In the genomic region with DNA sequence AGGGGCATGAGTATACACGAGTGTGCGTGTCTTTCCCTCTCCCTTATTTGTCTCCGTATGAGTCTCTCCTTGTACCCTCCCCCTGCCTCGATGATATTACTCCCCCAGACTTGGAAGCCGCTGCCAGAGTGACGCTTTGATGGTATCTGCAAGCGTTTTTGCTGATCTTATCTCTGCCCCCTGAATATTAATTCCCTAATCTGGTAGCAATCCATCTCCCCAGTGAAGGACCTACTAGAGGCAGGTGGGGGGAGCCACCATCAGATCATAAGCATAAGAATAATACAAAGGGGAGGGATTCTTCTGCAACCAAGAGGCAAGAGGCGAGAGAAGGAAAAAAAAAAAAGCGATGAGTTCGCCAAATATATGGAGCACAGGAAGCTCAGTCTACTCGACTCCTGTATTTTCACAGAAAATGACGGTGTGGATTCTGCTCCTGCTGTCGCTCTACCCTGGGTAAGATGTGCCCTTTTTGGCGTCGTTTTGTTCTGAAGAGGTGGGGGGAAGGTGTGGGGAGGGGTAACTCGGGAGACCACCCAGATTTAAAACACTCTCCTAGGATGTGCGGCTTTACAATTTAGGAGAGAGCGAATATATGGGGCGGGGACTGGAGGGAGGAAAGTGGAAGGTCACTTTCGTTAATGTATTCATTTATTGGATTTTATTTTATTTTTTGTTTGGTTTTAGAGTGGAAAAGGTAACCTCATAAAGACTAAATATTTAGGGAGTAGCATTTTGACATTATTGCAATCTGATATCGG, we compare ENCODE assay signal across 1 cellular context.
TF ChIP-seq lines count a peak whose summit lies in the region.

Gene GABRG2, plus strand, starts transcription at position 123 of the 761 bp plus-strand sequence. Its CDS starts 227 bp downstream, at position 350.

TF ChIP-seq in GM23338, 12 proteins besides CTCF, POLR2A, EP300 and RAD21 (continued from another document):
- TF ChIP-seq, protein P1, sequence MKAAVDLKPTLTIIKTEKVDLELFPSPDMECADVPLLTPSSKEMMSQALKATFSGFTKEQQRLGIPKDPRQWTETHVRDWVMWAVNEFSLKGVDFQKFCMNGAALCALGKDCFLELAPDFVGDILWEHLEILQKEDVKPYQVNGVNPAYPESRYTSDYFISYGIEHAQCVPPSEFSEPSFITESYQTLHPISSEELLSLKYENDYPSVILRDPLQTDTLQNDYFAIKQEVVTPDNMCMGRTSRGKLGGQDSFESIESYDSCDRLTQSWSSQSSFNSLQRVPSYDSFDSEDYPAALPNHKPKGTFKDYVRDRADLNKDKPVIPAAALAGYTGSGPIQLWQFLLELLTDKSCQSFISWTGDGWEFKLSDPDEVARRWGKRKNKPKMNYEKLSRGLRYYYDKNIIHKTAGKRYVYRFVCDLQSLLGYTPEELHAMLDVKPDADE (IDR thresholded peaks at IDR 0.05) = no peak
- TF ChIP-seq, protein P2, sequence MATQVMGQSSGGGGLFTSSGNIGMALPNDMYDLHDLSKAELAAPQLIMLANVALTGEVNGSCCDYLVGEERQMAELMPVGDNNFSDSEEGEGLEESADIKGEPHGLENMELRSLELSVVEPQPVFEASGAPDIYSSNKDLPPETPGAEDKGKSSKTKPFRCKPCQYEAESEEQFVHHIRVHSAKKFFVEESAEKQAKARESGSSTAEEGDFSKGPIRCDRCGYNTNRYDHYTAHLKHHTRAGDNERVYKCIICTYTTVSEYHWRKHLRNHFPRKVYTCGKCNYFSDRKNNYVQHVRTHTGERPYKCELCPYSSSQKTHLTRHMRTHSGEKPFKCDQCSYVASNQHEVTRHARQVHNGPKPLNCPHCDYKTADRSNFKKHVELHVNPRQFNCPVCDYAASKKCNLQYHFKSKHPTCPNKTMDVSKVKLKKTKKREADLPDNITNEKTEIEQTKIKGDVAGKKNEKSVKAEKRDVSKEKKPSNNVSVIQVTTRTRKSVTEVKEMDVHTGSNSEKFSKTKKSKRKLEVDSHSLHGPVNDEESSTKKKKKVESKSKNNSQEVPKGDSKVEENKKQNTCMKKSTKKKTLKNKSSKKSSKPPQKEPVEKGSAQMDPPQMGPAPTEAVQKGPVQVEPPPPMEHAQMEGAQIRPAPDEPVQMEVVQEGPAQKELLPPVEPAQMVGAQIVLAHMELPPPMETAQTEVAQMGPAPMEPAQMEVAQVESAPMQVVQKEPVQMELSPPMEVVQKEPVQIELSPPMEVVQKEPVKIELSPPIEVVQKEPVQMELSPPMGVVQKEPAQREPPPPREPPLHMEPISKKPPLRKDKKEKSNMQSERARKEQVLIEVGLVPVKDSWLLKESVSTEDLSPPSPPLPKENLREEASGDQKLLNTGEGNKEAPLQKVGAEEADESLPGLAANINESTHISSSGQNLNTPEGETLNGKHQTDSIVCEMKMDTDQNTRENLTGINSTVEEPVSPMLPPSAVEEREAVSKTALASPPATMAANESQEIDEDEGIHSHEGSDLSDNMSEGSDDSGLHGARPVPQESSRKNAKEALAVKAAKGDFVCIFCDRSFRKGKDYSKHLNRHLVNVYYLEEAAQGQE (IDR thresholded peaks at IDR 0.05; ENCODE audit: unreplicated experiment) = no peak
- TF ChIP-seq CREB1 (CRISPR knock-in tag; IDR thresholded peaks at IDR 0.05; ENCODE audit: low read depth) (no peak), ZNF114 (CRISPR knock-in tag; IDR thresholded peaks at IDR 0.05) (no peak), EZH2 (IDR thresholded peaks at IDR 0.05; ENCODE audit: low read depth, unreplicated experiment) (no peak), POLR2AphosphoS5 (IDR thresholded peaks at IDR 0.05; ENCODE audit: low read depth) (no peak), ZNF331 (CRISPR knock-in tag; IDR thresholded peaks at IDR 0.05; ENCODE audit: low read depth) (no peak), STAT1 (IDR thresholded peaks at IDR 0.05; ENCODE audit: unreplicated experiment) (no peak)
- TF ChIP-seq, protein P3, sequence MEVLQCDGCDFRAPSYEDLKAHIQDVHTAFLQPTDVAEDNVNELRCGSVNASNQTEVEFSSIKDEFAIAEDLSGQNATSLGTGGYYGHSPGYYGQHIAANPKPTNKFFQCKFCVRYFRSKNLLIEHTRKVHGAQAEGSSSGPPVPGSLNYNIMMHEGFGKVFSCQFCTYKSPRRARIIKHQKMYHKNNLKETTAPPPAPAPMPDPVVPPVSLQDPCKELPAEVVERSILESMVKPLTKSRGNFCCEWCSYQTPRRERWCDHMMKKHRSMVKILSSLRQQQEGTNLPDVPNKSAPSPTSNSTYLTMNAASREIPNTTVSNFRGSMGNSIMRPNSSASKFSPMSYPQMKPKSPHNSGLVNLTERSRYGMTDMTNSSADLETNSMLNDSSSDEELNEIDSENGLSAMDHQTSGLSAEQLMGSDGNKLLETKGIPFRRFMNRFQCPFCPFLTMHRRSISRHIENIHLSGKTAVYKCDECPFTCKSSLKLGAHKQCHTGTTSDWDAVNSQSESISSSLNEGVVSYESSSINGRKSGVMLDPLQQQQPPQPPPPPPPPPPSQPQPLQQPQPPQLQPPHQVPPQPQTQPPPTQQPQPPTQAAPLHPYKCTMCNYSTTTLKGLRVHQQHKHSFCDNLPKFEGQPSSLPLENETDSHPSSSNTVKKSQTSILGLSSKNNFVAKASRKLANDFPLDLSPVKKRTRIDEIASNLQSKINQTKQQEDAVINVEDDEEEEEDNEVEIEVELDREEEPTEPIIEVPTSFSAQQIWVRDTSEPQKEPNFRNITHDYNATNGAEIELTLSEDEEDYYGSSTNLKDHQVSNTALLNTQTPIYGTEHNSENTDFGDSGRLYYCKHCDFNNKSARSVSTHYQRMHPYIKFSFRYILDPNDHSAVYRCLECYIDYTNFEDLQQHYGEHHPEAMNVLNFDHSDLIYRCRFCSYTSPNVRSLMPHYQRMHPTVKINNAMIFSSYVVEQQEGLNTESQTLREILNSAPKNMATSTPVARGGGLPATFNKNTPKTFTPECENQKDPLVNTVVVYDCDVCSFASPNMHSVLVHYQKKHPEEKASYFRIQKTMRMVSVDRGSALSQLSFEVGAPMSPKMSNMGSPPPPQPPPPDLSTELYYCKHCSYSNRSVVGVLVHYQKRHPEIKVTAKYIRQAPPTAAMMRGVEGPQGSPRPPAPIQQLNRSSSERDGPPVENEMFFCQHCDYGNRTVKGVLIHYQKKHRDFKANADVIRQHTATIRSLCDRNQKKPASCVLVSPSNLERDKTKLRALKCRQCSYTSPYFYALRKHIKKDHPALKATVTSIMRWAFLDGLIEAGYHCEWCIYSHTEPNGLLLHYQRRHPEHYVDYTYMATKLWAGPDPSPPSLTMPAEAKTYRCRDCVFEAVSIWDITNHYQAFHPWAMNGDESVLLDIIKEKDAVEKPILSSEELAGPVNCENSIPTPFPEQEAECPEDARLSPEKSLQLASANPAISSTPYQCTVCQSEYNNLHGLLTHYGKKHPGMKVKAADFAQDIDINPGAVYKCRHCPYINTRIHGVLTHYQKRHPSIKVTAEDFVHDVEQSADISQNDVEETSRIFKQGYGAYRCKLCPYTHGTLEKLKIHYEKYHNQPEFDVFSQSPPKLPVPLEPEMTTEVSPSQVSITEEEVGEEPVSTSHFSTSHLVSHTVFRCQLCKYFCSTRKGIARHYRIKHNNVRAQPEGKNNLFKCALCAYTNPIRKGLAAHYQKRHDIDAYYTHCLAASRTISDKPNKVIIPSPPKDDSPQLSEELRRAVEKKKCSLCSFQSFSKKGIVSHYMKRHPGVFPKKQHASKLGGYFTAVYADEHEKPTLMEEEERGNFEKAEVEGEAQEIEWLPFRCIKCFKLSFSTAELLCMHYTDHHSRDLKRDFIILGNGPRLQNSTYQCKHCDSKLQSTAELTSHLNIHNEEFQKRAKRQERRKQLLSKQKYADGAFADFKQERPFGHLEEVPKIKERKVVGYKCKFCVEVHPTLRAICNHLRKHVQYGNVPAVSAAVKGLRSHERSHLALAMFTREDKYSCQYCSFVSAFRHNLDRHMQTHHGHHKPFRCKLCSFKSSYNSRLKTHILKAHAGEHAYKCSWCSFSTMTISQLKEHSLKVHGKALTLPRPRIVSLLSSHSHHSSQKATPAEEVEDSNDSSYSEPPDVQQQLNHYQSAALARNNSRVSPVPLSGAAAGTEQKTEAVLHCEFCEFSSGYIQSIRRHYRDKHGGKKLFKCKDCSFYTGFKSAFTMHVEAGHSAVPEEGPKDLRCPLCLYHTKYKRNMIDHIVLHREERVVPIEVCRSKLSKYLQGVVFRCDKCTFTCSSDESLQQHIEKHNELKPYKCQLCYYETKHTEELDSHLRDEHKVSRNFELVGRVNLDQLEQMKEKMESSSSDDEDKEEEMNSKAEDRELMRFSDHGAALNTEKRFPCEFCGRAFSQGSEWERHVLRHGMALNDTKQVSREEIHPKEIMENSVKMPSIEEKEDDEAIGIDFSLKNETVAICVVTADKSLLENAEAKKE (CRISPR knock-in tag; IDR thresholded peaks at IDR 0.05) = no peak
